In the genomic region with DNA sequence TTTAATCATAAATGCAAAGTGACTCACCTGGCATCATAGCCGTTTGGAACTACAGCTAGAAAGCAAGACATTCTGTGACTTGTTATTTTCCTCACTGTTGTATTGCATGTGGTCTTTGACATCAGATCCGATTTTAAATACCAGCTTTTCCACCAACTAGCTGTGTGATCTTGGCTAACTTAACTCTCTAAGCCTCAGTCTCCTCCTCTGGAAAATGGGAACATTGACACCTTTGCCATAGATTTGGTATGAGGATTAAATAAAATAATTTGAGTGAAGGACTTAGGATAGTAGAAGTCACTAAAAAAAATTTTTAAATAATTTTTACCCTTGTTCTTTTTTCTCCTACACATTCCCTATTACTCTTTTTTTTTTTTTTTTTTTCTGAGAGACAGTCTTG, we compare ENCODE assay signal across 27 cellular contexts.
DNase-seq lines count a peak whose midpoint lies in the region; ATAC-seq, FAIRE-seq and TF ChIP-seq lines count a peak whose summit lies in the region.
"Had no signal": no experiment of that assay in that cellular context is flagged by ENCODE, and none has a peak within 500 bp of the region (broad histone marks: within the 10 kb centered on the region; RNA-seq: fewer than 3 reads in every experiment).

No MANE protein-coding gene starts in this region.

- TF ChIP-seq EP300 in HepG2 (IDR thresholded peaks at IDR 0.05; ENCODE audit: low read depth in 2 of 2, low read length in 2 of 2) (no peak), HepG2 (CRISPR knock-in tag; IDR thresholded peaks at IDR 0.05; ENCODE audit: borderline replicate concordance) (no peak), H1 (IDR thresholded peaks at IDR 0.05; ENCODE audit: borderline replicate concordance in 1 of 2, low read depth in 2 of 2, low read length in 2 of 2) (no peak)

- peaks cover 54% of the 10 kb centered on the region for H3K4me1 Mint-ChIP-seq in nephron progenitor cell
- H3K4me1 Mint-ChIP-seq: CD14-positive monocyte; CD4-positive, alpha-beta memory T cell; CD8-positive, alpha-beta memory T cell had no signal

- no peaks in the 10 kb centered on the region for H3K23me2 ChIP-seq in H1 (ENCODE audit: low read depth, low read length)

- no peaks in the 10 kb centered on the region for H4K20me1 ChIP-seq in HepG2 (ENCODE audit: insufficient read depth, low read length)
- H4K20me1 ChIP-seq in H1 (replicated peaks in 1 of 2; ENCODE audit: control insufficient read depth in 1 of 2, insufficient read depth in 2 of 2, low read length in 2 of 2): no peaks in the 10 kb centered on the region
- H4K20me1 ChIP-seq: BLaER1 had no signal

- H3K56ac ChIP-seq in H1 (replicated peaks; ENCODE audit: insufficient read length, low read depth, low read length): no peak overlapping the region

- in situ Hi-C loops in HepG2 (cut with HindIII; ENCODE audit: extremely low pct_ligation_motif_present, low pct_unique_long_range_greater_than_20kb) (no loop called here), Panc1 (cut with HindIII; ENCODE audit: low pct_unique_long_range_greater_than_20kb, low sequenced_read_pairs) (no loop called here)

- POLR2A ChIA-PET in HepG2 (lab: Yijun Ruan, JAX) (no interaction called here), Panc1 (lab: Charles Lee) (no interaction called here), H1 (lab: Charles Lee; ENCODE audit: partially characterized antibody) (no interaction called here)

- H3K36me3 ChIP-seq in HepG2 (replicated peaks in 1 of 2; ENCODE audit: control insufficient read depth in 1 of 2, insufficient read depth in 2 of 2, low read length in 2 of 2): no peaks in the 10 kb centered on the region; a peak in 1 of 5 replicates
- no peaks in the 10 kb centered on the region for H3K36me3 ChIP-seq in right lobe of liver
- no peaks in the 10 kb centered on the region for H3K36me3 ChIP-seq in Panc1 (ENCODE audit: control insufficient read depth, insufficient read depth, low read length)
- H3K36me3 ChIP-seq in H1 (ENCODE audit: control insufficient read depth in 2 of 4, insufficient read depth in 4 of 4, low read length in 3 of 4): no peaks in the 10 kb centered on the region
- no peaks in the 10 kb centered on the region for H3K36me3 ChIP-seq in effector memory CD4-positive, alpha-beta T cell (ENCODE audit: control insufficient read depth, insufficient read depth, low read length)
- H3K36me3 ChIP-seq: BE2C had no signal

- no peak overlapping the region for H3K23ac ChIP-seq in H1 (ENCODE audit: insufficient read length)

- FAIRE-seq in HepG2 (lab: Jason Lieb, UNC) (no peak), H1 (lab: Jason Lieb, UNC) (no peak)
- FAIRE-seq: A204.1, G401.6, GM12891, GM19239 had no signal

- no peak overlapping the region for H3K4me3 ChIP-seq in HepG2 (replicated peaks in 1 of 3; ENCODE audit: insufficient read depth in 1 of 3, low read depth in 2 of 3, low read length in 3 of 3)
- H3K4me3 ChIP-seq in right lobe of liver: no peak overlapping the region
- H3K4me3 ChIP-seq in Panc1 (ENCODE audit: low read depth in 2 of 2, low read length in 2 of 2): no peak overlapping the region
- no peak overlapping the region for H3K4me3 ChIP-seq in H1 (ENCODE audit: extremely low read depth in 1 of 4, insufficient read depth in 2 of 4, low read depth in 3 of 4, low read length in 4 of 4)
- no peak overlapping the region for H3K4me3 ChIP-seq in effector memory CD4-positive, alpha-beta T cell (ENCODE audit: insufficient read depth, low read depth, low read length, poor library complexity, severe bottlenecking)
- H3K4me3 ChIP-seq: BLaER1 had no signal

- H3K27me3 Mint-ChIP-seq in nephron progenitor cell (ENCODE audit: low read depth, poor library complexity): peaks cover 4% of the 10 kb centered on the region
- H3K27me3 Mint-ChIP-seq: CD4-positive, alpha-beta memory T cell; CD4-positive, CD25-positive, alpha-beta regulatory T cell; CD8-positive, alpha-beta memory T cell had no signal

- H3K9ac ChIP-seq in HepG2 (ENCODE audit: insufficient read depth, low read depth, low read length): no peak overlapping the region
- H3K9ac ChIP-seq in H1 (replicated peaks in 1 of 4; ENCODE audit: extremely low read depth in 1 of 4, low read depth in 3 of 4, low read length in 3 of 4): no peak overlapping the region
- H3K9ac ChIP-seq: BLaER1 had no signal

- ATAC-seq in HepG2 (no peak), right lobe of liver (no peak), Panc1 (no peak)

- no peak overlapping the region for H4K8ac ChIP-seq in H1 (ENCODE audit: extremely low read depth, insufficient read depth, low read length)

- H3K14ac ChIP-seq in H1 (ENCODE audit: insufficient read length): no peak overlapping the region

- no peak overlapping the region for H2BK15ac ChIP-seq in H1 (ENCODE audit: low read length)

- TF ChIP-seq RAD21 in HepG2 (CRISPR knock-in tag; IDR thresholded peaks at IDR 0.05) (no peak), H1 (IDR thresholded peaks at IDR 0.05 in 1 of 2, conservative IDR thresholded peaks at IDR 0.05 in 1 of 2; ENCODE audit: low read depth in 2 of 2, low read length in 2 of 2) (no peak)

- H3K18ac ChIP-seq in H1 (ENCODE audit: extremely low read depth, low read length): no peak overlapping the region

- no peak overlapping the region for H2BK20ac ChIP-seq in H1 (ENCODE audit: low read length)

- H2BK12ac ChIP-seq in H1 (ENCODE audit: low read depth, low read length): no peak overlapping the region

- 94% methylated on average over 2 of the region's 2 CpGs for WGBS in HepG2 (ENCODE audit: low lambda C conversion rate)
- WGBS in right lobe of liver (ENCODE audit: insufficient coverage, low coverage, low lambda C conversion rate, missing lambda C conversion rate): 83% methylated on average over 2 of the region's 2 CpGs
- 92% methylated on average over 2 of the region's 2 CpGs; no CpG with 5 or more reads in 1 of the 2 experiments for WGBS in H1 (ENCODE audit: extremely low coverage in 1 of 2, insufficient coverage in 1 of 2, insufficient read length in 1 of 2, insufficient replicate concordance in 2 of 2, low coverage in 1 of 2, low lambda C conversion rate in 2 of 2, missing lambda C conversion rate in 1 of 2), 2 experiments

- no peak overlapping the region for H2BK5ac ChIP-seq in H1 (ENCODE audit: low read depth, low read length)

- H3K4me3 Mint-ChIP-seq in nephron progenitor cell: no peak overlapping the region
- H3K4me3 Mint-ChIP-seq: CD14-positive monocyte; CD4-positive, alpha-beta memory T cell; CD4-positive, CD25-positive, alpha-beta regulatory T cell; CD8-positive, alpha-beta memory T cell had no signal

- CTCF ChIA-PET in HepG2 (lab: Yijun Ruan, JAX; ENCODE audit: low intra/inter-chr PET ratio, low total read pairs): no interaction called here
- CTCF ChIA-PET in Panc1 (lab: Charles Lee): no interaction called here
- CTCF ChIA-PET in H1 (lab: Charles Lee; ENCODE audit: partially characterized antibody): no interaction called here

- DNase-seq in HepG2 (ENCODE audit: low spot score) (no peak), right lobe of liver (no peak), Panc1 (ENCODE audit: low read depth, low spot score) (no peak), H1 (ENCODE audit: low read depth in 1 of 2, low spot score in 2 of 2) (peak in 1 of 2 experiments; percentile 6), nephron progenitor cell (no peak), T-helper 2 cell (no peak)
- DNase-seq in effector memory CD4-positive, alpha-beta T cell: no peak
- DNase-seq: 8988T; ACHN; BE2C; C1 segment of cervical spinal cord; CD4-positive, alpha-beta memory T cell; CD4-positive, CD25-positive, alpha-beta regulatory T cell; CD8-positive, alpha-beta memory T cell; COR-L47; DMS153; DMS53; DMS79; DND-41; EL; GF-D8 had no signal

- H3K4me2 ChIP-seq in HepG2 (ENCODE audit: low read depth, low read length) (no peak overlapping the region), H1 (ENCODE audit: insufficient read depth in 1 of 2, low read depth in 2 of 2, low read length in 2 of 2) (no peak overlapping the region)
- H3K4me2 ChIP-seq: BLaER1 had no signal

- no TSS peak for BruUV-seq in HepG2 (replicated peaks; lab: Mats Ljungman, UMichigan)
- BruUV-seq in Panc1 (replicated peaks; lab: Mats Ljungman, UMichigan): no TSS peak

- H3K27ac ChIP-seq in HepG2 (ENCODE audit: extremely low read length, insufficient read depth, low read length) (no peak overlapping the region), right lobe of liver (no peak overlapping the region), Panc1 (ENCODE audit: low read length) (peak overlapping the region; percentile 51; the same call in 1 of the 2 replicates), H1 (ENCODE audit: low read depth, low read length) (no peak overlapping the region)
- H3K27ac ChIP-seq in effector memory CD4-positive, alpha-beta T cell (ENCODE audit: insufficient read depth, low read length, poor library complexity, severe bottlenecking): no peak overlapping the region
- H3K27ac ChIP-seq: BLaER1 had no signal

- no peak for TF ChIP-seq POLR2A in HepG2 (IDR thresholded peaks at IDR 0.05; ENCODE audit: insufficient read depth in 1 of 2, low read depth in 2 of 2, low read length in 2 of 2)
- no peak for TF ChIP-seq POLR2A in right lobe of liver (IDR thresholded peaks at IDR 0.05)
- TF ChIP-seq POLR2A in H1 (IDR thresholded peaks at IDR 0.05; ENCODE audit: control extremely low read depth in 1 of 2, low read depth in 2 of 2, low read length in 2 of 2): no peak

- H3K36me3 Mint-ChIP-seq in nephron progenitor cell (ENCODE audit: low read depth): peaks cover 8% of the 10 kb centered on the region

- H3K27me3 ChIP-seq in HepG2 (ENCODE audit: control insufficient read depth in 1 of 2, insufficient read depth in 2 of 2, low read length in 2 of 2) (no peaks in the 10 kb centered on the region), right lobe of liver (no peaks in the 10 kb centered on the region), Panc1 (ENCODE audit: control insufficient read depth, insufficient read depth, low read length) (no peaks in the 10 kb centered on the region), H1 (replicated peaks in 1 of 4; ENCODE audit: control insufficient read depth in 3 of 4, extremely low read depth in 1 of 4, insufficient read depth in 3 of 4, low read length in 3 of 4) (no peaks in the 10 kb centered on the region)
- H3K27me3 ChIP-seq in effector memory CD4-positive, alpha-beta T cell (replicated peaks; ENCODE audit: control insufficient read depth, insufficient read depth, low read length, poor library complexity, severe bottlenecking): no peaks in the 10 kb centered on the region
- H3K27me3 ChIP-seq: BE2C, BLaER1 had no signal

- H3K9me3 Mint-ChIP-seq in nephron progenitor cell: peaks cover 8% of the 10 kb centered on the region

- H3K9me3 ChIP-seq in HepG2 (ENCODE audit: low read length): no peaks in the 10 kb centered on the region
- no peaks in the 10 kb centered on the region for H3K9me3 ChIP-seq in right lobe of liver
- no peaks in the 10 kb centered on the region for H3K9me3 ChIP-seq in Panc1 (ENCODE audit: control insufficient read depth, insufficient read depth, low read depth, low read length)
- no peaks in the 10 kb centered on the region for H3K9me3 ChIP-seq in H1 (ENCODE audit: insufficient read depth in 2 of 2, low read depth in 1 of 2, low read length in 1 of 2)
- H3K9me3 ChIP-seq in effector memory CD4-positive, alpha-beta T cell (ENCODE audit: control insufficient read depth, low read length): no peaks in the 10 kb centered on the region
- H3K9me3 ChIP-seq: BE2C, BLaER1 had no signal

- H2AFZ ChIP-seq in HepG2 (ENCODE audit: low read length) (no peak overlapping the region), H1 (ENCODE audit: low read length) (no peak overlapping the region)

- H4K91ac ChIP-seq in H1 (replicated peaks; ENCODE audit: insufficient read length, low read length): no peak overlapping the region

- H3K79me2 ChIP-seq in HepG2 (ENCODE audit: insufficient read depth, low read length): no peaks in the 10 kb centered on the region
- no peaks in the 10 kb centered on the region for H3K79me2 ChIP-seq in H1 (ENCODE audit: control insufficient read depth in 1 of 2, insufficient read depth in 2 of 2, low read length in 2 of 2)

- no peak overlapping the region for H2AK5ac ChIP-seq in H1 (ENCODE audit: low read depth, low read length)

- no peak overlapping the region for H4K5ac ChIP-seq in H1 (ENCODE audit: insufficient read length, low read depth, low read length)

- no peaks in the 10 kb centered on the region for H3K79me1 ChIP-seq in H1 (ENCODE audit: low read depth, low read length)

- intact Hi-C loops in HepG2 (cut with micrococcal nuclease; ENCODE audit: unreplicated experiment) (no loop called here), right lobe of liver (cut with DNase I) (no loop called here), Panc1 (cut with micrococcal nuclease; ENCODE audit: unreplicated experiment) (no loop called here)

- TF ChIP-seq CTCF in HepG2 (CRISPR knock-in tag; IDR thresholded peaks at IDR 0.05) (no peak), right lobe of liver (IDR thresholded peaks at IDR 0.05) (no peak), Panc1 (IDR thresholded peaks at IDR 0.05) (no peak), H1 (IDR thresholded peaks at IDR 0.05; ENCODE audit: control extremely low read depth in 1 of 3, insufficient read depth in 1 of 3, low read depth in 1 of 3, low read length in 3 of 3) (no peak), nephron progenitor cell (IDR thresholded peaks at IDR 0.05) (no peak)

- H2BK120ac ChIP-seq in H1 (replicated peaks; ENCODE audit: low read depth, low read length): no peak overlapping the region

- no peak overlapping the region for H3K27ac Mint-ChIP-seq in nephron progenitor cell
- H3K27ac Mint-ChIP-seq: CD14-positive monocyte; CD4-positive, alpha-beta memory T cell; CD4-positive, CD25-positive, alpha-beta regulatory T cell; CD8-positive, alpha-beta memory T cell had no signal

- no peak overlapping the region for H3K4ac ChIP-seq in H1 (replicated peaks; ENCODE audit: insufficient read length, low read depth, low read length)

- H3K4me1 ChIP-seq in HepG2 (ENCODE audit: insufficient read depth, low read length): peaks cover 17% of the 10 kb centered on the region
- no peaks in the 10 kb centered on the region for H3K4me1 ChIP-seq in right lobe of liver
- peaks cover 28% of the 10 kb centered on the region for H3K4me1 ChIP-seq in Panc1 (ENCODE audit: control insufficient read depth, insufficient read depth, low read length)
- peaks cover 5 to 25% (median 11%) of the 10 kb centered on the region in 4 experiments for H3K4me1 ChIP-seq in H1 (replicated peaks in 1 of 4; ENCODE audit: control insufficient read depth in 3 of 4, insufficient read depth in 4 of 4, low read length in 3 of 4)
- H3K4me1 ChIP-seq in effector memory CD4-positive, alpha-beta T cell (ENCODE audit: control insufficient read depth, insufficient read depth, low read length, poor library complexity, severe bottlenecking): no peaks in the 10 kb centered on the region
- H3K4me1 ChIP-seq: BLaER1 had no signal
